1 cellular context compared by ENCODE assay signal in genomic region chr12:12379831-12380730, GRCh38.
TF ChIP-seq lines count a peak whose summit lies in the region.

No MANE protein-coding gene starts in this region.

TF ChIP-seq in GM12878, 131 proteins besides CTCF, POLR2A, EP300 and RAD21 (continued from another document and continues in another):
- no peak for TF ChIP-seq E2F4 (IDR thresholded peaks at IDR 0.05; ENCODE audit: low read depth, low read length)
- no peak for TF ChIP-seq BCL3 (IDR thresholded peaks at IDR 0.05; ENCODE audit: borderline replicate concordance, insufficient read depth, low read depth, low read length, poor library complexity, severe bottlenecking)
- TF ChIP-seq ZNF217 (IDR thresholded peaks at IDR 0.05) = no peak
- 0 out of 2 replicates have a peak, but pooled peaks have one; percentile 14 for TF ChIP-seq CREM (IDR thresholded peaks at IDR 0.05; ENCODE audit: low read depth)
- no peak for TF ChIP-seq CBFB (IDR thresholded peaks at IDR 0.05; ENCODE audit: low read depth)
- TF ChIP-seq NR2F1 (conservative IDR thresholded peaks at IDR 0.05) = no peak
- TF ChIP-seq MAX (IDR thresholded peaks at IDR 0.05; ENCODE audit: low read depth, low read length) = no peak
- no peak for TF ChIP-seq SUPT20H (IDR thresholded peaks at IDR 0.05; ENCODE audit: borderline replicate concordance, control insufficient read depth, low read depth, low read length)
- no peak for TF ChIP-seq PML (IDR thresholded peaks at IDR 0.05; ENCODE audit: low read length)
- TF ChIP-seq STAT1 (conservative IDR thresholded peaks at IDR 0.05) = no peak
- TF ChIP-seq IKZF1 (conservative IDR thresholded peaks at IDR 0.05) = peak; percentile 37; the same call in 1 of the 2 replicates
- TF ChIP-seq HCFC1 (IDR thresholded peaks at IDR 0.05; ENCODE audit: low read length) = no peak
- no peak for TF ChIP-seq ZBTB11 (CRISPR knock-in tag; IDR thresholded peaks at IDR 0.05)
- TF ChIP-seq SKIL (IDR thresholded peaks at IDR 0.05; ENCODE audit: low read depth, poor library complexity, severe bottlenecking) = peak; percentile 49
- TF ChIP-seq USF2 (IDR thresholded peaks at IDR 0.05; ENCODE audit: borderline replicate concordance, low read depth, low read length) = no peak
- no peak for TF ChIP-seq ETV6 (conservative IDR thresholded peaks at IDR 0.05 in 1 of 2, IDR thresholded peaks at IDR 0.05 in 1 of 2; ENCODE audit: borderline replicate concordance in 1 of 2, low read depth in 1 of 2)
- TF ChIP-seq SIN3A (IDR thresholded peaks at IDR 0.05; ENCODE audit: low read depth, low read length) = no peak
- TF ChIP-seq HDAC6 (IDR thresholded peaks at IDR 0.05; ENCODE audit: unreplicated experiment) = no peak
- no peak for TF ChIP-seq NFIC (IDR thresholded peaks at IDR 0.05; ENCODE audit: low read depth, low read length)
- no peak for TF ChIP-seq ZNF24 (IDR thresholded peaks at IDR 0.05)
- TF ChIP-seq RB1 (IDR thresholded peaks at IDR 0.05; ENCODE audit: borderline replicate concordance) = no peak
- TF ChIP-seq ZBED1 (IDR thresholded peaks at IDR 0.05; ENCODE audit: borderline replicate concordance) = no peak
- TF ChIP-seq JUNB (IDR thresholded peaks at IDR 0.05) = no peak
- no peak for TF ChIP-seq ELK1 (IDR thresholded peaks at IDR 0.05; ENCODE audit: low read depth, low read length)
- no peak for TF ChIP-seq SMAD5 (IDR thresholded peaks at IDR 0.05; ENCODE audit: low read depth)
- TF ChIP-seq BHLHE40 (IDR thresholded peaks at IDR 0.05; ENCODE audit: borderline replicate concordance in 1 of 2, low read depth in 2 of 2, low read length in 1 of 2) = peak; percentile 49 to 78; a peak in 3 of 4 replicates
- TF ChIP-seq E4F1 (IDR thresholded peaks at IDR 0.05; ENCODE audit: borderline replicate concordance, partially characterized antibody) = no peak
- TF ChIP-seq CBX3 (IDR thresholded peaks at IDR 0.05; ENCODE audit: borderline replicate concordance, low read depth) = no peak
- no peak for TF ChIP-seq USF1 (IDR thresholded peaks at IDR 0.05; ENCODE audit: borderline replicate concordance, extremely low read length, insufficient read depth, low read depth, low read length)
- no peak for TF ChIP-seq ZBTB4 (CRISPR knock-in tag; IDR thresholded peaks at IDR 0.05)
- TF ChIP-seq NFXL1 (IDR thresholded peaks at IDR 0.05; ENCODE audit: borderline replicate concordance) = no peak
- TF ChIP-seq FOXM1 (IDR thresholded peaks at IDR 0.05; ENCODE audit: low read depth, low read length) = no peak
- no peak for TF ChIP-seq JUND (IDR thresholded peaks at IDR 0.05; ENCODE audit: low read depth, low read length)
- TF ChIP-seq NBN (IDR thresholded peaks at IDR 0.05) = 0 out of 2 replicates have a peak, but pooled peaks have one; percentile 29
- peak; percentile 62; the same call in 1 of the 2 replicates for TF ChIP-seq MTA2 (IDR thresholded peaks at IDR 0.05; ENCODE audit: low read depth)
- TF ChIP-seq DPF2 (IDR thresholded peaks at IDR 0.05) = 0 out of 2 replicates have a peak, but pooled peaks have one; percentile 27
- peak; percentile 73 for TF ChIP-seq ATF7 (IDR thresholded peaks at IDR 0.05; ENCODE audit: low read depth)
- TF ChIP-seq IRF4 (IDR thresholded peaks at IDR 0.05; ENCODE audit: low read depth, low read length) = no peak
- TF ChIP-seq IRF5 (IDR thresholded peaks at IDR 0.05; ENCODE audit: borderline replicate concordance) = no peak
- TF ChIP-seq SMC3 (IDR thresholded peaks at IDR 0.05; ENCODE audit: borderline replicate concordance, low read length) = no peak
- no peak for TF ChIP-seq CREB1 (IDR thresholded peaks at IDR 0.05; ENCODE audit: low read depth)
- TF ChIP-seq RELB (IDR thresholded peaks at IDR 0.05; ENCODE audit: low read depth) = no peak
